20 cellular contexts compared by ENCODE assay signal in the genomic region with DNA sequence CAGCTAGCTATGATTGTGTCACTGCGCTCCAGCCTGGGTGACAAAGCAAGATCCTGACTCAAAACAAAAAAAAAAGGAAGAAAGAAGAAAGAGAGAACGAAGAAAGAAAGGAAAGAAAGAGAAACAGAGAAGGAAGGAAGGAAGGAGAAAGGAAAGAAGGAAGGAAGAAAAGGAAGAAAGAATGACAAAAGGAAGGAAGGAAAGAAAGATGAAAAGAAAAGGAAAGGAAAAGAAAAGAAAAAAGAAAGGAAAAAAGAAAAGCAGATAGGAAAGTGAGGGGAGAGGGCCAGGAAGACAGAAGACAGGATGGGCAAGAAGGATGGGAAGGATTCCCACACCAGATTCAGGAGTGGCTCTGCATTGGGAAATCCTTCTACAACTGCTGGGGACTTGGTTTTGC. TPM values are rescaled to one million over a fixed set of nuclear protein-coding genes. Genes with fewer than 3 reads are reported as not detected.
DNase-seq lines count a peak whose midpoint lies in the region; ATAC-seq and TF ChIP-seq lines count a peak whose summit lies in the region.
"Had no signal": no experiment of that assay in that cellular context is flagged by ENCODE, and none has a peak within 500 bp of the region (broad histone marks: within the 10 kb centered on the region; RNA-seq: fewer than 3 reads in every experiment).

No MANE protein-coding gene starts in this region.

- no peak overlapping the region for H3K9ac ChIP-seq in neuronal stem cell (ENCODE audit: low read depth, low read length, poor library complexity)

- no peak overlapping the region for H2BK15ac ChIP-seq in neuronal stem cell (ENCODE audit: low read length)

- no peak overlapping the region for H3K4ac ChIP-seq in neuronal stem cell (ENCODE audit: low read length)

- TF ChIP-seq POLR2A in body of pancreas (IDR thresholded peaks at IDR 0.05), result no peak

- no peak overlapping the region for H2AK5ac ChIP-seq in neuronal stem cell (ENCODE audit: low read depth, low read length)

- H2AFZ ChIP-seq in neuronal stem cell (ENCODE audit: low read length), result no peak overlapping the region

- no peaks in the 10 kb centered on the region for H3K27me3 ChIP-seq in right atrium auricular region
- peaks cover 0 to 3% of the 10 kb centered on the region in 2 donors for H3K27me3 ChIP-seq in body of pancreas
- no peaks in the 10 kb centered on the region for H3K27me3 ChIP-seq in neuronal stem cell (ENCODE audit: control insufficient read depth in 3 of 3, insufficient read depth in 3 of 3, low read depth in 1 of 3, low read length in 3 of 3)
- H3K27me3 ChIP-seq: BE2C had no signal

- H3K14ac ChIP-seq in neuronal stem cell (ENCODE audit: low read length), result no peak overlapping the region

- H2BK5ac ChIP-seq in neuronal stem cell (ENCODE audit: low read length), result no peak overlapping the region

- peaks cover 2% of the 10 kb centered on the region for H3K79me1 ChIP-seq in neuronal stem cell (ENCODE audit: low read depth, low read length)

- H2BK12ac ChIP-seq in neuronal stem cell (ENCODE audit: low read length), result no peak overlapping the region

- H3K18ac ChIP-seq in neuronal stem cell (ENCODE audit: low read length), result no peak overlapping the region

- POLR2A ChIA-PET in HEK293 (lab: Yijun Ruan, JAX), result no interaction called here

- ATAC-seq in Right ventricle myocardium superior (ENCODE audit: poor library complexity) (no peak), body of pancreas (no peak)
- ATAC-seq: GM12878, HCT116 had no signal

- CTCF ChIA-PET in HEK293 (lab: Yijun Ruan, JAX), result no interaction called here

- no peak overlapping the region for H3K23ac ChIP-seq in neuronal stem cell (ENCODE audit: low read depth, low read length, poor library complexity)

- no peak for TF ChIP-seq CTCF in right atrium auricular region (IDR thresholded peaks at IDR 0.05)
- TF ChIP-seq CTCF in HEK293 (tag by site-specific recombination; IDR thresholded peaks at IDR 0.05), result no peak
- TF ChIP-seq CTCF in coronary artery (IDR thresholded peaks at IDR 0.05), result no peak
- TF ChIP-seq CTCF in body of pancreas (IDR thresholded peaks at IDR 0.05), result no peak

- peaks cover 0 to 3% of the 10 kb centered on the region in 2 donors for H3K9me3 ChIP-seq in right atrium auricular region
- H3K9me3 ChIP-seq in HEK293 (ENCODE audit: control insufficient read depth, insufficient read depth, low read depth, low read length), result no peaks in the 10 kb centered on the region
- no peaks in the 10 kb centered on the region for H3K9me3 ChIP-seq in body of pancreas
- peaks cover 0 to 8% of the 10 kb centered on the region in 2 donors for H3K9me3 ChIP-seq in neuronal stem cell (replicated peaks in 1 of 2; ENCODE audit: control insufficient read depth in 2 of 2, insufficient read depth in 1 of 2, low read depth in 1 of 2, low read length in 2 of 2)
- H3K9me3 ChIP-seq: BE2C had no signal

- H3K4me2 ChIP-seq in neuronal stem cell (ENCODE audit: insufficient read depth, low read length, poor library complexity, severe bottlenecking), result no peak overlapping the region

- no peak overlapping the region for H3K4me3 ChIP-seq in right atrium auricular region
- H3K4me3 ChIP-seq in HEK293 (ENCODE audit: low read depth, low read length), result no peak overlapping the region
- no peak overlapping the region for H3K4me3 ChIP-seq in coronary artery
- H3K4me3 ChIP-seq in body of pancreas, result no peak overlapping the region
- H3K4me3 ChIP-seq in neuronal stem cell (ENCODE audit: low read length in 2 of 2), result no peak overlapping the region
- H3K4me3 ChIP-seq: GM12878 had no signal

- no peak overlapping the region for H4K8ac ChIP-seq in neuronal stem cell (ENCODE audit: low read depth, low read length)

- intact Hi-C loops in Right ventricle myocardium superior (cut with DNase I) (no loop called here), body of pancreas (cut with DNase I) (no loop called here), head of caudate nucleus (cut with DNase I) (no loop called here)

- H3K4me1 ChIP-seq in right atrium auricular region, result peaks cover 0 to 30% of the 10 kb centered on the region in 2 donors
- no peaks in the 10 kb centered on the region for H3K4me1 ChIP-seq in HEK293 (ENCODE audit: control insufficient read depth, insufficient read depth, low read length)
- no peaks in the 10 kb centered on the region for H3K4me1 ChIP-seq in body of pancreas
- no peaks in the 10 kb centered on the region for H3K4me1 ChIP-seq in neuronal stem cell (ENCODE audit: control insufficient read depth in 2 of 2, insufficient read depth in 1 of 2, low read depth in 1 of 2, low read length in 2 of 2)
- H3K4me1 ChIP-seq: BE2C had no signal

- H3K27ac ChIP-seq in right atrium auricular region (peak overlapping the region; percentile 83 to 96), HEK293 (ENCODE audit: extremely low read depth, low read depth, low read length) (no peak overlapping the region), coronary artery (peak overlapping the region; percentile 72 to 87), body of pancreas (no peak overlapping the region), neuronal stem cell (replicated peaks; ENCODE audit: low read length) (no peak overlapping the region)

- no peak overlapping the region for H4K91ac ChIP-seq in neuronal stem cell (ENCODE audit: low read depth, low read length, poor library complexity)

- DNase-seq in right atrium auricular region (ENCODE audit: low spot score) (no peak), Right ventricle myocardium superior (no peak), coronary artery (ENCODE audit: low spot score) (no peak), body of pancreas (no peak), head of caudate nucleus (no peak), neuronal stem cell (ENCODE audit: low spot score) (no peak)
- DNase-seq: ACHN; BE2C; CD4-positive, alpha-beta memory T cell; DMS53; DND-41; EL; GOT3; H7; IMR-90 had no signal

- H2BK120ac ChIP-seq in neuronal stem cell (ENCODE audit: low read depth, low read length), result no peak overlapping the region

- WGBS in body of pancreas, 2 donors, result 38 to 63% methylated on average over 2 of the region's 2 CpGs
- WGBS in neuronal stem cell (ENCODE audit: extremely low coverage in 2 of 2, insufficient read length in 2 of 2, insufficient replicate concordance in 1 of 2), 2 donors, result no CpG with 5 or more reads among the region's 2 CpGs

- no peaks in the 10 kb centered on the region for H3K36me3 ChIP-seq in right atrium auricular region
- H3K36me3 ChIP-seq in HEK293 (ENCODE audit: control insufficient read depth in 2 of 2, insufficient read depth in 1 of 2, low read length in 2 of 2), result no peaks in the 10 kb centered on the region
- no peaks in the 10 kb centered on the region for H3K36me3 ChIP-seq in body of pancreas (replicated peaks in 1 of 2; ENCODE audit: insufficient read depth in 1 of 2, low read depth in 2 of 2)
- no peaks in the 10 kb centered on the region for H3K36me3 ChIP-seq in neuronal stem cell (replicated peaks in 1 of 2; ENCODE audit: control insufficient read depth in 2 of 2, insufficient read depth in 2 of 2, low read length in 2 of 2)
- H3K36me3 ChIP-seq: BE2C had no signal

TF ChIP-seq in HEK293, 187 proteins besides CTCF, POLR2A, EP300 and RAD21:
- peak; percentile 95 for TF ChIP-seq PRDM1 (tag by site-specific recombination; IDR thresholded peaks at IDR 0.05)
- peak; percentile 52 for TF ChIP-seq ZNF366 (tag by site-specific recombination; conservative IDR thresholded peaks at IDR 0.05)
- no peak for TF ChIP-seq RBAK (tag by site-specific recombination; IDR thresholded peaks at IDR 0.05)

RNA-seq across cellular contexts. Expression of gene GOLGA6L2, which starts 44.9 kb away (rescaled TPM):
- not detected for total RNA-seq in right atrium auricular region
- not detected for total RNA-seq in Right ventricle myocardium superior
- not detected for total RNA-seq in body of pancreas
- polyA plus RNA-seq in neuronal stem cell (2013, experiment 1 of 2), result not detected
- not detected for polyA plus RNA-seq in neuronal stem cell (2013, experiment 2 of 2)
- total RNA-seq: CD4-positive, alpha-beta memory T cell; G401; GM12878; H7; IMR-90 had no signal
- polyA plus RNA-seq: CD14-positive monocyte; CD4-positive, alpha-beta memory T cell; GM12878; IMR-90 had no signal

RNA-seq across cellular contexts. Expression of gene GOLGA8S, which starts 47.6 kb away (rescaled TPM):
- under 1 TPM; 0.31 to 0.33 TPM for total RNA-seq in right atrium auricular region
- total RNA-seq in Right ventricle myocardium superior, result 0.16 TPM
- total RNA-seq in body of pancreas, result under 1 TPM in 1 of 2 donors, not detected in 1; under 0.01 TPM
- not detected for polyA plus RNA-seq in neuronal stem cell (2013, experiment 1 of 2)
- polyA plus RNA-seq in neuronal stem cell (2013, experiment 2 of 2), result not detected
- total RNA-seq: G401, GM12878, H7 had no signal
- polyA plus RNA-seq: CD14-positive monocyte; CD4-positive, alpha-beta memory T cell had no signal

Comparison
In these comparisons a context has a peak if more than half of its experiments do, and no peak if none do; other contexts are left out.
1. H3K27ac ChIP-seq: peak in right atrium auricular region (2 of 2) and coronary artery (2 of 2); none in HEK293 (single experiment), body of pancreas (0 of 4) and neuronal stem cell (single experiment).